Comparison of ENCODE assay signal across 9 cellular contexts in genomic region chr1:8862528-8862927, GRCh38. TPM values are rescaled to one million over a fixed set of nuclear protein-coding genes. Genes with fewer than 3 reads are reported as not detected.
DNase-seq lines count a peak whose midpoint lies in the region; ATAC-seq and TF ChIP-seq lines count a peak whose summit lies in the region.
"Had no signal": no experiment of that assay in that cellular context is flagged by ENCODE, and none has a peak within 500 bp of the region (broad histone marks: within the 10 kb centered on the region; RNA-seq: fewer than 3 reads in every experiment).

No MANE protein-coding gene starts in this region.

- peaks cover 77% of the 10 kb centered on the region for H3K36me3 ChIP-seq in H7 (replicated peaks; ENCODE audit: control insufficient read depth, insufficient read depth, low read length)
- no peaks in the 10 kb centered on the region for H3K36me3 ChIP-seq in testis (ENCODE audit: low read depth, missing control alignments)

- no peaks in the 10 kb centered on the region for H3K27me3 ChIP-seq in CD4-positive, alpha-beta T cell (ENCODE audit: control insufficient read depth, insufficient read depth, low read length)
- H3K27me3 ChIP-seq in H7 (ENCODE audit: control insufficient read depth, insufficient read depth, low read length) (no peaks in the 10 kb centered on the region), testis (no peaks in the 10 kb centered on the region)

- CTCF ChIA-PET in CD4-positive, alpha-beta T cell (lab: Charles Lee): interaction anchor here (0.6 to 2.1 kb wide), 11 partner anchors 12 to 420 kb away, joined by 3 to 22 read pairs (median 4); partner anchors contain the start of gene ENO1
- CTCF ChIA-PET in activated CD4-positive, alpha-beta memory T cell treated with anti-CD3 and anti-CD28 coated beads for 36 hours (lab: Charles Lee): interaction anchor here (0.9 to 7.1 kb wide), 12 partner anchors 9 to 453 kb away, joined by 3 to 61 read pairs (median 5); no protein-coding TSS in a partner anchor

- peaks cover 3% of the 10 kb centered on the region for H3K4me1 ChIP-seq in testis
- H3K4me1 ChIP-seq: parathyroid adenoma had no signal

- no peaks in the 10 kb centered on the region for H3K27me3 Mint-ChIP-seq in CD4-positive, alpha-beta T cell
- no peaks in the 10 kb centered on the region for H3K27me3 Mint-ChIP-seq in activated CD4-positive, alpha-beta memory T cell treated with anti-CD3 and anti-CD28 coated beads for 36 hours

- whole genome bisulfite sequencing in testis, 2 donors: 60 to 78% methylated on average over 1 to 4 of the region's 4 CpGs

- H3K4me1 Mint-ChIP-seq in CD4-positive, alpha-beta T cell (ENCODE audit: low read depth): peaks cover 20% of the 10 kb centered on the region
- H3K4me1 Mint-ChIP-seq in activated CD4-positive, alpha-beta memory T cell treated with anti-CD3 and anti-CD28 coated beads for 36 hours (ENCODE audit: low read depth): peaks cover 46% of the 10 kb centered on the region

- H3K36me3 Mint-ChIP-seq in CD4-positive, alpha-beta T cell (ENCODE audit: low read depth): peaks cover 92% of the 10 kb centered on the region
- H3K36me3 Mint-ChIP-seq in activated CD4-positive, alpha-beta memory T cell treated with anti-CD3 and anti-CD28 coated beads for 36 hours: peaks cover 79% of the 10 kb centered on the region

- H3K4me3 ChIP-seq in H7 (ENCODE audit: insufficient read depth, low read depth, low read length) (no peak overlapping the region), fibroblast of mammary gland (ENCODE audit: control insufficient read depth, low read depth, low read length) (no peak overlapping the region), testis (no peak overlapping the region)

- POLR2A ChIA-PET in CD4-positive, alpha-beta T cell (lab: Charles Lee): interaction anchor here (1.1 to 1.2 kb wide), 2 partner anchors 16 to 109 kb away, joined by 3 to 6 read pairs; partner anchors contain the start of gene ENO1
- POLR2A ChIA-PET in activated CD4-positive, alpha-beta memory T cell treated with anti-CD3 and anti-CD28 coated beads for 36 hours (lab: Charles Lee): interaction anchor here (0.8 to 7.1 kb wide), 4 partner anchors 10 to 19 kb away, joined by 3 to 45 read pairs (median 12); partner anchors contain the start of gene ENO1

- no peaks in the 10 kb centered on the region for H3K9me3 ChIP-seq in CD4-positive, alpha-beta T cell (ENCODE audit: control insufficient read depth, low read length)
- H3K9me3 ChIP-seq in testis: no peaks in the 10 kb centered on the region

- intact Hi-C loops in CD4-positive, alpha-beta T cell (cut with DNase I, micrococcal nuclease): loop anchor here in 1 of 2 experiments (2.0 kb wide), 1 partner anchor 142 kb away; no protein-coding TSS in a partner anchor
- intact Hi-C loops in activated CD4-positive, alpha-beta memory T cell treated with anti-CD3 and anti-CD28 coated beads for 36 hours (cut with micrococcal nuclease): no loop called here
- intact Hi-C loops in testis (cut with DNase I; ENCODE audit: low total_unique reads): loop anchor here (5.0 kb wide), 1 partner anchor 125 kb away; no protein-coding TSS in a partner anchor

- DNase-seq in CD4-positive, alpha-beta T cell: peak in 8 of 10 experiments; percentile 19 to 46 (median 28)
- DNase-seq in H7: peak; percentile 80
- DNase-seq in activated CD4-positive, alpha-beta memory T cell treated with anti-CD3 and anti-CD28 coated beads for 36 hours: peak; percentile 48
- DNase-seq in fibroblast of mammary gland (ENCODE audit: low read depth): no peak
- DNase-seq in testis: no peak
- DNase-seq in CD1c-positive myeloid dendritic cell (ENCODE audit: extremely low spot score): no peak

- no peak overlapping the region for H3K4me3 Mint-ChIP-seq in CD4-positive, alpha-beta T cell
- H3K4me3 Mint-ChIP-seq in activated CD4-positive, alpha-beta memory T cell treated with anti-CD3 and anti-CD28 coated beads for 36 hours: no peak overlapping the region

- no peak overlapping the region for H3K27ac Mint-ChIP-seq in CD4-positive, alpha-beta T cell
- peak overlapping the region; percentile 64 for H3K27ac Mint-ChIP-seq in activated CD4-positive, alpha-beta memory T cell treated with anti-CD3 and anti-CD28 coated beads for 36 hours

- TF ChIP-seq POLR2A in testis (IDR thresholded peaks at IDR 0.05) (no peak), GM18505 (IDR thresholded peaks at IDR 0.05; ENCODE audit: borderline replicate concordance, extremely low read depth, insufficient read depth, insufficient read length) (no peak)

- peak; percentile 59 for TF ChIP-seq CTCF in CD4-positive, alpha-beta T cell (IDR thresholded peaks at IDR 0.05)
- TF ChIP-seq CTCF in fibroblast of mammary gland (conservative IDR thresholded peaks at IDR 0.05; ENCODE audit: control insufficient read depth, insufficient read depth, low read depth, low read length): peak; percentile 59
- TF ChIP-seq CTCF in testis (IDR thresholded peaks at IDR 0.05): peak in 2 of 3 experiments; percentile 28 to 35

- no peaks in the 10 kb centered on the region for H3K9me3 Mint-ChIP-seq in CD4-positive, alpha-beta T cell
- H3K9me3 Mint-ChIP-seq in activated CD4-positive, alpha-beta memory T cell treated with anti-CD3 and anti-CD28 coated beads for 36 hours: no peaks in the 10 kb centered on the region

- no peak overlapping the region for H3K27ac ChIP-seq in CD4-positive, alpha-beta T cell (ENCODE audit: low read depth, low read length)
- no peak overlapping the region for H3K27ac ChIP-seq in testis
- H3K27ac ChIP-seq: parathyroid adenoma had no signal

- ATAC-seq in CD4-positive, alpha-beta T cell (ENCODE audit: poor library complexity): peak; percentile 58
- no peak for ATAC-seq in GM19455 (IDR thresholded peaks at IDR 0.05; ENCODE audit: unreplicated experiment)
- no peak for ATAC-seq in GM18505 (IDR thresholded peaks at IDR 0.05; ENCODE audit: unreplicated experiment)

RNA-seq across cellular contexts. Expression of gene ENO1, which starts 16.0 kb away (rescaled TPM):
- total RNA-seq in CD4-positive, alpha-beta T cell: 100 to 1,000 TPM; 120 to 129 TPM
- 4,341 and 4,764 TPM in 2 replicates for total RNA-seq in H7 (2014; rRNA removed; shearing (Covaris generic))
- total RNA-seq in activated CD4-positive, alpha-beta memory T cell treated with anti-CD3 and anti-CD28 coated beads for 36 hours: 1,000 to 10,000 TPM; 3,008 to 3,028 TPM
- total RNA-seq in testis: 100 to 1,000 TPM; 310 to 380 TPM
- polyA plus RNA-seq in testis (ENCODE audit: insufficient read depth, low read depth, low replicate concordance): 589 TPM

RNA-seq across cellular contexts. Expression of gene RERE, which starts 45.1 kb away (rescaled TPM):
- total RNA-seq in CD4-positive, alpha-beta T cell: 10 to 100 TPM; 78.4 to 84.0 TPM
- 75.8 and 98.8 TPM in 2 replicates for total RNA-seq in H7 (2014; rRNA removed; shearing (Covaris generic))
- total RNA-seq in activated CD4-positive, alpha-beta memory T cell treated with anti-CD3 and anti-CD28 coated beads for 36 hours: 10 to 100 TPM; 45.0 to 50.5 TPM
- total RNA-seq in testis: 100 to 1,000 TPM; 203 to 229 TPM
- 90.8 TPM for polyA plus RNA-seq in testis (ENCODE audit: insufficient read depth, low read depth, low replicate concordance)

Comparison
In these comparisons a context has a peak if more than half of its experiments do, and no peak if none do; other contexts are left out.
1. DNase-seq: peak in CD4-positive, alpha-beta T cell (8 of 10), H7 (single experiment) and activated CD4-positive, alpha-beta memory T cell treated with anti-CD3 and anti-CD28 coated beads for 36 hours (single experiment); none in fibroblast of mammary gland (single experiment), testis (single experiment) and CD1c-positive myeloid dendritic cell (single experiment).
2. RNA of gene ENO1, which starts 16.0 kb away (total RNA-seq): 4,341 to 4,764 TPM in H7 and 3,008 to 3,028 TPM in activated CD4-positive, alpha-beta memory T cell treated with anti-CD3 and anti-CD28 coated beads for 36 hours; 310 to 380 TPM in testis and 120 to 129 TPM in CD4-positive, alpha-beta T cell; every median in the first group is over 4 times any median in the second.
3. Peak in every context shown above with its lines, with median percentiles within 50 percentile points of each other: CTCF ChIP-seq.